Comparison of ENCODE assay signal across 13 cellular contexts in genomic region chr5:125148706-125149105, GRCh38.
"Had no signal": no experiment of that assay in that cellular context is flagged by ENCODE, and none has a peak within 500 bp of the region (broad histone marks: within the 10 kb centered on the region; RNA-seq: fewer than 3 reads in every experiment).

No MANE protein-coding gene starts in this region.

- H3K4me3 ChIP-seq: psoas muscle had no signal

- H3K27me3 Mint-ChIP-seq: activated CD8-positive, alpha-beta memory T cell treated with anti-CD3 and anti-CD28 coated beads, Interleukin-2, amount 10 ng/mL, durations not matched to agents 7 days and 5 days; activated naive CD8-positive, alpha-beta T cell; activated T-cell treated with anti-CD3 and anti-CD28 coated beads, Interleukin-2, amount 50 U/mL, for 24 hours; stimulated activated naive CD8-positive, alpha-beta T cell treated with anti-CD3 and anti-CD28 coated beads, Interleukin-15, Interleukin-2, amounts not matched to agents 100 ng/mL and 50 ng/mL, for 24 hours had no signal

- H3K36me3 Mint-ChIP-seq: activated CD8-positive, alpha-beta memory T cell treated with anti-CD3 and anti-CD28 coated beads, Interleukin-2, amount 10 ng/mL, durations not matched to agents 7 days and 5 days; activated naive CD8-positive, alpha-beta T cell had no signal

- H3K4me1 Mint-ChIP-seq: activated CD8-positive, alpha-beta memory T cell treated with anti-CD3 and anti-CD28 coated beads, Interleukin-2, amount 10 ng/mL, durations not matched to agents 7 days and 5 days had no signal

- DNase-seq: activated CD4-positive, alpha-beta T cell treated with anti-CD3 and anti-CD28 coated beads, Interleukin-2, amount 50 U/mL, for 4 hours; activated CD4-positive, CD25-positive, alpha-beta regulatory T cell treated with anti-CD3 and anti-CD28 coated beads, Interleukin-2, amount 50 U/mL, for 72 hours; activated CD8-positive, alpha-beta memory T cell treated with anti-CD3 and anti-CD28 coated beads, Interleukin-2, amount 10 ng/mL, durations not matched to agents 7 days and 5 days; activated gamma-delta T cell; activated T-cell treated with anti-CD3 and anti-CD28 coated beads, Interleukin-2, amount 50 U/mL, for 24 hours; aorta; hypothalamus; nephron progenitor cell; psoas muscle; stimulated activated CD4-positive, alpha-beta T cell treated with anti-CD3 and anti-CD28 coated beads, Interleukin-4, amount 100 ng/mL, for 1 hour; stimulated activated CD8-positive, alpha-beta memory T cell treated with anti-CD3 and anti-CD28 coated beads, Interleukin-4, amount 100 ng/mL, for 48 hours had no signal

- H3K9me3 ChIP-seq: psoas muscle had no signal

- H3K27ac Mint-ChIP-seq: activated CD8-positive, alpha-beta memory T cell treated with anti-CD3 and anti-CD28 coated beads, Interleukin-2, amount 10 ng/mL, durations not matched to agents 7 days and 5 days; activated naive CD8-positive, alpha-beta T cell; activated T-cell treated with anti-CD3 and anti-CD28 coated beads, Interleukin-2, amount 50 U/mL, for 24 hours; stimulated activated naive CD8-positive, alpha-beta T cell treated with anti-CD3 and anti-CD28 coated beads, Interleukin-15, Interleukin-2, amounts not matched to agents 100 ng/mL and 50 ng/mL, for 24 hours had no signal

- H3K4me3 Mint-ChIP-seq: activated CD8-positive, alpha-beta memory T cell treated with anti-CD3 and anti-CD28 coated beads, Interleukin-2, amount 10 ng/mL, durations not matched to agents 7 days and 5 days; activated naive CD8-positive, alpha-beta T cell; activated T-cell treated with anti-CD3 and anti-CD28 coated beads, Interleukin-2, amount 50 U/mL, for 24 hours; nephron progenitor cell; stimulated activated naive CD8-positive, alpha-beta T cell treated with anti-CD3 and anti-CD28 coated beads, Interleukin-15, Interleukin-2, amounts not matched to agents 100 ng/mL and 50 ng/mL, for 24 hours had no signal

- H3K4me1 ChIP-seq: psoas muscle had no signal

- H3K27ac ChIP-seq: psoas muscle had no signal

- H3K9me3 Mint-ChIP-seq: activated T-cell treated with anti-CD3 and anti-CD28 coated beads, Interleukin-2, amount 50 U/mL, for 24 hours; nephron progenitor cell; stimulated activated naive CD8-positive, alpha-beta T cell treated with anti-CD3 and anti-CD28 coated beads, Interleukin-15, Interleukin-2, amounts not matched to agents 100 ng/mL and 50 ng/mL, for 24 hours had no signal
